24 cellular contexts compared by ENCODE assay signal in genomic region chr19:16822648-16823047, GRCh38. TPM values are rescaled to one million over a fixed set of nuclear protein-coding genes. Genes with fewer than 3 reads are reported as not detected.
DNase-seq lines count a peak whose midpoint lies in the region; ATAC-seq and TF ChIP-seq lines count a peak whose summit lies in the region.
"Had no signal": no experiment of that assay in that cellular context is flagged by ENCODE, and none has a peak within 500 bp of the region (broad histone marks: within the 10 kb centered on the region; RNA-seq: fewer than 3 reads in every experiment).

No MANE protein-coding gene starts in this region.

- no peaks in the 10 kb centered on the region for H3K36me3 ChIP-seq in adrenal gland (replicated peaks in 1 of 2)
- H3K36me3 ChIP-seq in uterus = no peaks in the 10 kb centered on the region
- H3K36me3 ChIP-seq: left lung, upper lobe of left lung had no signal

- no peak overlapping the region for H3K4me3 ChIP-seq in adrenal gland
- no peak overlapping the region for H3K4me3 ChIP-seq in uterus
- H3K4me3 ChIP-seq: left lung, upper lobe of left lung had no signal

- TF ChIP-seq CTCF in adrenal gland (IDR thresholded peaks at IDR 0.05) = no peak
- TF ChIP-seq CTCF in uterus (IDR thresholded peaks at IDR 0.05) = no peak

- H3K4me1 ChIP-seq in adrenal gland (replicated peaks in 1 of 2) (peaks cover 13 to 22% of the 10 kb centered on the region in 2 donors), uterus (peaks cover 0 to 8% of the 10 kb centered on the region in 2 donors)

- peaks cover 33% of the 10 kb centered on the region for H3K27me3 Mint-ChIP-seq in activated naive CD8-positive, alpha-beta T cell treated with anti-CD3 and anti-CD28 coated beads for 36 hours
- peaks cover 29% of the 10 kb centered on the region for H3K27me3 Mint-ChIP-seq in activated naive CD8-positive, alpha-beta T cell treated with anti-CD3 and anti-CD28 coated beads, Interleukin-2, amount 50 U/mL, for 24 hours
- peaks cover 28% of the 10 kb centered on the region for H3K27me3 Mint-ChIP-seq in activated T-helper 1 cell treated with anti-CD3 and anti-CD28 coated beads, Interleukin-12 subunit alpha, Interleukin-12 subunit beta, Interleukin-2, Interleukin-4 antibody, amounts not matched to agents 30 ng/mL and 10 ng/mL and 1 ng/mL, durations not matched to agents 14 hours and 24 hours and 36 hours (ENCODE audit: insufficient read depth)
- peaks cover 25% of the 10 kb centered on the region for H3K27me3 Mint-ChIP-seq in activated CD4-positive, alpha-beta T cell treated with anti-CD3 and anti-CD28 coated beads, Interleukin-2, amount 10 ng/mL, durations not matched to agents 7 days and 5 days

- peak overlapping the region; percentile 29 for H3K27ac Mint-ChIP-seq in activated naive CD8-positive, alpha-beta T cell treated with anti-CD3 and anti-CD28 coated beads for 36 hours
- H3K27ac Mint-ChIP-seq in activated naive CD8-positive, alpha-beta T cell treated with anti-CD3 and anti-CD28 coated beads, Interleukin-2, amount 50 U/mL, for 24 hours = no peak overlapping the region
- H3K27ac Mint-ChIP-seq in activated T-helper 1 cell treated with anti-CD3 and anti-CD28 coated beads, Interleukin-12 subunit alpha, Interleukin-12 subunit beta, Interleukin-2, Interleukin-4 antibody, amounts not matched to agents 30 ng/mL and 10 ng/mL and 1 ng/mL, durations not matched to agents 14 hours and 24 hours and 36 hours = no peak overlapping the region
- H3K27ac Mint-ChIP-seq in activated CD4-positive, alpha-beta T cell treated with anti-CD3 and anti-CD28 coated beads, Interleukin-2, amount 10 ng/mL, durations not matched to agents 7 days and 5 days = no peak overlapping the region
- H3K27ac Mint-ChIP-seq: activated B cell treated with CpG ODN at 0.5 μM for 24 hours; activated naive CD8-positive, alpha-beta T cell; activated T-helper 2 cell treated with anti-CD3 and anti-CD28 coated beads, Interferon-gamma antibody, Interleukin-2, Interleukin-4, amounts not matched to agents 10 μg/mL and 5 μg/mL and 100 μg/mL, durations not matched to agents 14 hours and 24 hours and 36 hours; natural killer cell treated with Interleukin-12 subunit alpha and Interleukin-12 subunit beta and Interleukin-15 and Interleukin-18, amount 100 ng/mL, for 72 hours had no signal

- DNase-seq in activated naive CD8-positive, alpha-beta T cell treated with anti-CD3 and anti-CD28 coated beads for 36 hours = no peak
- DNase-seq in activated naive CD8-positive, alpha-beta T cell treated with anti-CD3 and anti-CD28 coated beads, Interleukin-2, amount 50 U/mL, for 24 hours = no peak
- DNase-seq in adrenal gland (peak in 1 of 7 donors; percentile 21), islet precursor cell (peak; percentile 62), uterus (no peak), HPDE6-E6E7 (ENCODE audit: extremely low spot score) (no peak)
- DNase-seq in activated T-helper 1 cell treated with anti-CD3 and anti-CD28 coated beads, Interleukin-12 subunit alpha, Interleukin-12 subunit beta, Interleukin-2, Interleukin-4 antibody, amounts not matched to agents 30 ng/mL and 10 ng/mL and 1 ng/mL, durations not matched to agents 14 hours and 24 hours and 36 hours (ENCODE audit: low spot score) = no peak
- DNase-seq in activated CD4-positive, alpha-beta T cell treated with anti-CD3 and anti-CD28 coated beads, Interleukin-2, amount 10 ng/mL, durations not matched to agents 7 days and 5 days = no peak
- DNase-seq: activated B cell treated with CpG ODN at 0.5 μM for 24 hours; activated CD4-positive, alpha-beta T cell treated with anti-CD3 and anti-CD28 coated beads, Interleukin-2, amount 50 U/mL, for 48 hours; activated CD8-positive, alpha-beta memory T cell treated with anti-CD3 and anti-CD28 coated beads, Interleukin-2, amount 50 U/mL, for 4 hours; AML-193; CD8-positive, alpha-beta memory T cell; GDM1; NCI-H1092 treated with DMSO at 0.1 percent for 48 hours; NCI-H2029; NCI-H774; T-helper 9 cell had no signal

- no peak overlapping the region for H3K4me3 Mint-ChIP-seq in activated naive CD8-positive, alpha-beta T cell treated with anti-CD3 and anti-CD28 coated beads for 36 hours
- H3K4me3 Mint-ChIP-seq in activated naive CD8-positive, alpha-beta T cell treated with anti-CD3 and anti-CD28 coated beads, Interleukin-2, amount 50 U/mL, for 24 hours = no peak overlapping the region
- no peak overlapping the region for H3K4me3 Mint-ChIP-seq in activated T-helper 1 cell treated with anti-CD3 and anti-CD28 coated beads, Interleukin-12 subunit alpha, Interleukin-12 subunit beta, Interleukin-2, Interleukin-4 antibody, amounts not matched to agents 30 ng/mL and 10 ng/mL and 1 ng/mL, durations not matched to agents 14 hours and 24 hours and 36 hours
- H3K4me3 Mint-ChIP-seq in activated CD4-positive, alpha-beta T cell treated with anti-CD3 and anti-CD28 coated beads, Interleukin-2, amount 10 ng/mL, durations not matched to agents 7 days and 5 days = no peak overlapping the region
- H3K4me3 Mint-ChIP-seq: activated B cell treated with CpG ODN at 0.5 μM for 24 hours; activated naive CD8-positive, alpha-beta T cell; CD8-positive, alpha-beta memory T cell; natural killer cell treated with Interleukin-12 subunit alpha and Interleukin-12 subunit beta and Interleukin-15 and Interleukin-18, amount 100 ng/mL, for 72 hours had no signal

- intact Hi-C loops in adrenal gland (cut with DNase I) = no loop called here
- intact Hi-C loops in uterus (cut with DNase I; ENCODE audit: low total_unique reads) = no loop called here
- intact Hi-C loops in activated T-helper 1 cell treated with anti-CD3 and anti-CD28 coated beads, Interleukin-12 subunit alpha, Interleukin-12 subunit beta, Interleukin-2, Interleukin-4 antibody, amounts not matched to agents 30 ng/mL and 10 ng/mL and 1 ng/mL, durations not matched to agents 14 hours and 24 hours and 36 hours (cut with micrococcal nuclease) = no loop called here

- H3K36me3 Mint-ChIP-seq in activated naive CD8-positive, alpha-beta T cell treated with anti-CD3 and anti-CD28 coated beads for 36 hours = no peaks in the 10 kb centered on the region
- H3K36me3 Mint-ChIP-seq in activated naive CD8-positive, alpha-beta T cell treated with anti-CD3 and anti-CD28 coated beads, Interleukin-2, amount 50 U/mL, for 24 hours (ENCODE audit: low read depth) = no peaks in the 10 kb centered on the region
- H3K36me3 Mint-ChIP-seq in activated T-helper 1 cell treated with anti-CD3 and anti-CD28 coated beads, Interleukin-12 subunit alpha, Interleukin-12 subunit beta, Interleukin-2, Interleukin-4 antibody, amounts not matched to agents 30 ng/mL and 10 ng/mL and 1 ng/mL, durations not matched to agents 14 hours and 24 hours and 36 hours (ENCODE audit: low read depth) = no peaks in the 10 kb centered on the region
- H3K36me3 Mint-ChIP-seq in activated CD4-positive, alpha-beta T cell treated with anti-CD3 and anti-CD28 coated beads, Interleukin-2, amount 10 ng/mL, durations not matched to agents 7 days and 5 days (ENCODE audit: low read depth) = no peaks in the 10 kb centered on the region
- H3K36me3 Mint-ChIP-seq: activated naive CD8-positive, alpha-beta T cell; CD8-positive, alpha-beta memory T cell; natural killer cell treated with Interleukin-12 subunit alpha and Interleukin-12 subunit beta and Interleukin-15 and Interleukin-18, amount 100 ng/mL, for 72 hours had no signal

- 64 to 80% (median 77%) methylated on average over 8 of the region's 8 CpGs for WGBS in adrenal gland, 4 donors

- no peaks in the 10 kb centered on the region for H3K9me3 Mint-ChIP-seq in activated naive CD8-positive, alpha-beta T cell treated with anti-CD3 and anti-CD28 coated beads for 36 hours
- H3K9me3 Mint-ChIP-seq in activated naive CD8-positive, alpha-beta T cell treated with anti-CD3 and anti-CD28 coated beads, Interleukin-2, amount 50 U/mL, for 24 hours = no peaks in the 10 kb centered on the region
- H3K9me3 Mint-ChIP-seq in activated T-helper 1 cell treated with anti-CD3 and anti-CD28 coated beads, Interleukin-12 subunit alpha, Interleukin-12 subunit beta, Interleukin-2, Interleukin-4 antibody, amounts not matched to agents 30 ng/mL and 10 ng/mL and 1 ng/mL, durations not matched to agents 14 hours and 24 hours and 36 hours = no peaks in the 10 kb centered on the region
- no peaks in the 10 kb centered on the region for H3K9me3 Mint-ChIP-seq in activated CD4-positive, alpha-beta T cell treated with anti-CD3 and anti-CD28 coated beads, Interleukin-2, amount 10 ng/mL, durations not matched to agents 7 days and 5 days
- H3K9me3 Mint-ChIP-seq: activated B cell treated with CpG ODN at 0.5 μM for 24 hours; activated T-helper 2 cell treated with anti-CD3 and anti-CD28 coated beads, Interferon-gamma antibody, Interleukin-2, Interleukin-4, amounts not matched to agents 10 μg/mL and 5 μg/mL and 100 μg/mL, durations not matched to agents 14 hours and 24 hours and 36 hours; CD8-positive, alpha-beta memory T cell; natural killer cell treated with Interleukin-12 subunit alpha and Interleukin-12 subunit beta and Interleukin-15 and Interleukin-18, amount 100 ng/mL, for 72 hours had no signal

- H3K9me3 ChIP-seq in adrenal gland (replicated peaks in 1 of 3) = no peaks in the 10 kb centered on the region
- H3K9me3 ChIP-seq in uterus = no peaks in the 10 kb centered on the region
- H3K9me3 ChIP-seq: left lung, upper lobe of left lung had no signal

- no peak for ATAC-seq in activated naive CD8-positive, alpha-beta T cell treated with anti-CD3 and anti-CD28 coated beads, Interleukin-2, amount 50 U/mL, for 24 hours
- ATAC-seq: natural killer cell treated with Interleukin-12 subunit alpha and Interleukin-12 subunit beta and Interleukin-15 and Interleukin-18, amount 100 ng/mL, for 72 hours had no signal

- POLR2A ChIA-PET in activated CD4-positive, alpha-beta T cell treated with anti-CD3 and anti-CD28 coated beads, Interleukin-2, amount 10 ng/mL, durations not matched to agents 7 days and 5 days (lab: Charles Lee) = no interaction called here

- peaks cover 14% of the 10 kb centered on the region for H3K4me1 Mint-ChIP-seq in activated naive CD8-positive, alpha-beta T cell treated with anti-CD3 and anti-CD28 coated beads for 36 hours
- H3K4me1 Mint-ChIP-seq in activated naive CD8-positive, alpha-beta T cell treated with anti-CD3 and anti-CD28 coated beads, Interleukin-2, amount 50 U/mL, for 24 hours = peaks cover 7% of the 10 kb centered on the region
- peaks cover 14% of the 10 kb centered on the region for H3K4me1 Mint-ChIP-seq in activated T-helper 1 cell treated with anti-CD3 and anti-CD28 coated beads, Interleukin-12 subunit alpha, Interleukin-12 subunit beta, Interleukin-2, Interleukin-4 antibody, amounts not matched to agents 30 ng/mL and 10 ng/mL and 1 ng/mL, durations not matched to agents 14 hours and 24 hours and 36 hours (ENCODE audit: low read depth)
- H3K4me1 Mint-ChIP-seq in activated CD4-positive, alpha-beta T cell treated with anti-CD3 and anti-CD28 coated beads, Interleukin-2, amount 10 ng/mL, durations not matched to agents 7 days and 5 days = peaks cover 12% of the 10 kb centered on the region

- CTCF ChIA-PET in activated CD4-positive, alpha-beta T cell treated with anti-CD3 and anti-CD28 coated beads, Interleukin-2, amount 10 ng/mL, durations not matched to agents 7 days and 5 days (lab: Charles Lee) = no interaction called here

- no peaks in the 10 kb centered on the region for H3K27me3 ChIP-seq in adrenal gland
- H3K27me3 ChIP-seq in uterus = no peaks in the 10 kb centered on the region
- H3K27me3 ChIP-seq: left lung, upper lobe of left lung had no signal

- H3K27ac ChIP-seq in adrenal gland (peak overlapping the region; percentile 11 to 82 (median 73)), uterus (peak overlapping the region; percentile 88 to 91)
- H3K27ac ChIP-seq: 22Rv1, left lung, upper lobe of left lung had no signal

- TF ChIP-seq POLR2A in adrenal gland (IDR thresholded peaks at IDR 0.05) (no peak), uterus (IDR thresholded peaks at IDR 0.05) (no peak)

RNA-seq across cellular contexts. Expression of gene SIN3B, which starts 6.5 kb away (rescaled TPM):
- 10 to 100 TPM; 27.4 to 28.6 TPM for total RNA-seq in activated naive CD8-positive, alpha-beta T cell treated with anti-CD3 and anti-CD28 coated beads for 36 hours
- total RNA-seq in adrenal gland = 10 to 100 TPM; 25.5 to 72.3 (median 35.9) TPM
- 100 to 1,000 TPM in 1 of 3 donors, 10 to 100 TPM in 2; 30.1 to 133 (median 56.7) TPM for polyA plus RNA-seq in adrenal gland
- total RNA-seq in uterus = 100 to 1,000 TPM in 2 of 4 donors, 10 to 100 TPM in 2; 21.2 to 149 (median 92.3) TPM
- total RNA-seq in activated T-helper 1 cell treated with anti-CD3 and anti-CD28 coated beads, Interleukin-12 subunit alpha, Interleukin-12 subunit beta, Interleukin-2, Interleukin-4 antibody, amounts not matched to agents 30 ng/mL and 10 ng/mL and 1 ng/mL, durations not matched to agents 14 hours and 24 hours and 36 hours = 44.6 and 45.1 TPM in 2 replicates
- 10 to 100 TPM; 31.4 to 33.6 TPM for total RNA-seq in activated CD4-positive, alpha-beta T cell treated with anti-CD3 and anti-CD28 coated beads, Interleukin-2, amount 10 ng/mL, durations not matched to agents 7 days and 5 days
